In the genomic region with DNA sequence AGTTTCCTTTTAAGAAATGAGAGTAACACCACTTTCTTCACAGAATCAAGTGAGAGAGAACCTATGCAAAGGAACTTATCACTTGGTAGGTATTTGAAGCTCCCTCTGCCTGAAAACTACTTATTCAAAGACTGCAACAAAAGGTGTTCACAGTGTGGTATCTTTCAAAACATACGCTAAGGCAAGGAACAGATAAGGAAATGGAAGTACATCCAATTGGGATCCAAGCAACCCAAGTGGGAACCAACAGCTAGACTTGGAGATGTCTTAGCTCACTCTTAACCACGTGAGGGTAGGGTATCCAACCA, we compare ENCODE assay signal across 8 cellular contexts. TPM values are rescaled to one million over a fixed set of nuclear protein-coding genes. Genes with fewer than 3 reads are reported as not detected.
A peak's percentile ranks its signal among the peaks of the same experiment; 100 is the strongest.
DNase-seq lines count a peak whose midpoint lies in the region; ATAC-seq and TF ChIP-seq lines count a peak whose summit lies in the region.

No MANE protein-coding gene starts in this region.

- ATAC-seq in foreskin keratinocyte (no peak), HG03108 (IDR thresholded peaks at IDR 0.05; ENCODE audit: unreplicated experiment) (no peak), HG03025 (IDR thresholded peaks at IDR 0.05; ENCODE audit: low FRiP score, unreplicated experiment) (no peak)

- H3K4me3 ChIP-seq in SK-N-MC (peak overlapping the region; percentile 87), skin epidermis (peak overlapping the region; percentile 36 to 58 (median 48))

- no peak overlapping the region for H3K27ac ChIP-seq in SK-N-MC
- no peak overlapping the region for H3K27ac ChIP-seq in foreskin keratinocyte
- H3K27ac ChIP-seq in skin epidermis = no peak overlapping the region

- no peaks in the 10 kb centered on the region for H3K4me1 ChIP-seq in foreskin keratinocyte

- H3K36me3 ChIP-seq in SK-N-MC (ENCODE audit: insufficient read depth, low read length) = no peaks in the 10 kb centered on the region

- peak; percentile 70 for DNase-seq in SIG-M5 treated with dmso at 0.1 percent for 504 hours (lab: John Stamatoyannopoulos, UW; ENCODE audit: unreplicated experiment)
- no peak for DNase-seq in SIG-M5 (lab: John Stamatoyannopoulos, UW)
- DNase-seq in SK-N-MC (ENCODE audit: low read depth, low spot score) = no peak
- peak; percentile 3 to 6 for DNase-seq in foreskin keratinocyte
- no peak for DNase-seq in NCI-H1105 treated with DMSO at 0.1 percent for 48 hours (lab: John Stamatoyannopoulos, UW)

- peaks cover 65% of the 10 kb centered on the region for H3K27me3 ChIP-seq in foreskin keratinocyte

- H3K9ac ChIP-seq in SK-N-MC (ENCODE audit: insufficient read length) = no peak overlapping the region

- H3K9me3 ChIP-seq in SK-N-MC (ENCODE audit: low read depth, low read length) = no peaks in the 10 kb centered on the region

- no peak for TF ChIP-seq CTCF in foreskin keratinocyte (conservative IDR thresholded peaks at IDR 0.05)

RNA-seq across cellular contexts. Expression of a gene that starts 0.4 kb away (rescaled TPM):
- 0.04 and 0.07 TPM in 2 replicates for total RNA-seq in foreskin keratinocyte
- polyA plus RNA-seq in foreskin keratinocyte = 0.01 TPM in 1 of 2 replicates, not detected in the other

Comparison
In these comparisons a context has a peak if more than half of its experiments do, and no peak if none do; other contexts are left out.
1. DNase-seq: peak in SIG-M5 treated with dmso at 0.1 percent for 504 hours (single experiment) and foreskin keratinocyte (2 of 2); none in SIG-M5 (single experiment), SK-N-MC (single experiment) and NCI-H1105 treated with DMSO at 0.1 percent for 48 hours (single experiment).